2 cellular contexts compared by ENCODE assay signal in genomic region chr1:212479188-212479587, GRCh38.
A peak's percentile ranks its signal among the peaks of the same experiment; 100 is the strongest.
TF ChIP-seq lines count a peak whose summit lies in the region.

No MANE protein-coding gene starts in this region.

TF ChIP-seq in HEK293, 187 proteins besides CTCF, POLR2A, EP300 and RAD21:
- no peak for TF ChIP-seq ZNF654 (tag by site-specific recombination; IDR thresholded peaks at IDR 0.05; ENCODE audit: low read depth)
- no peak for TF ChIP-seq ZSCAN16 (tag by site-specific recombination; IDR thresholded peaks at IDR 0.05)
- no peak for TF ChIP-seq HOXD13 (CRISPR knock-in tag; IDR thresholded peaks at IDR 0.05; ENCODE audit: borderline replicate concordance)
- no peak for TF ChIP-seq ZFP3 (tag by site-specific recombination; IDR thresholded peaks at IDR 0.05; ENCODE audit: low read depth)
- TF ChIP-seq ZNF704 (tag by site-specific recombination; IDR thresholded peaks at IDR 0.05): no peak
- TF ChIP-seq ZNF394 (tag by site-specific recombination; IDR thresholded peaks at IDR 0.05; ENCODE audit: borderline replicate concordance): peak; percentile 62; the same call in 1 of the 2 replicates
- TF ChIP-seq ZNF449 (tag by site-specific recombination; IDR thresholded peaks at IDR 0.05): no peak

TF ChIP-seq in endothelial cell of umbilical vein, 7 proteins besides CTCF, POLR2A, EP300 and RAD21:
- TF ChIP-seq JUN (IDR thresholded peaks at IDR 0.05; ENCODE audit: borderline replicate concordance, insufficient read depth, insufficient read length, low read depth) (no peak), MAX (IDR thresholded peaks at IDR 0.05; ENCODE audit: insufficient read depth, insufficient read length) (no peak), EZH2 (IDR thresholded peaks at IDR 0.05; ENCODE audit: borderline replicate concordance, low read depth, low read length, severe bottlenecking) (no peak), GATA2 (IDR thresholded peaks at IDR 0.05; ENCODE audit: insufficient read depth, insufficient read length, low read depth, low read length) (no peak), MYC (IDR thresholded peaks at IDR 0.05; ENCODE audit: low read depth, low read length) (no peak), FOS (IDR thresholded peaks at IDR 0.05; ENCODE audit: borderline replicate concordance, insufficient read depth, low read length) (no peak), POLR2AphosphoS5 (IDR thresholded peaks at IDR 0.05; ENCODE audit: insufficient read depth, low read depth, low read length) (no peak)
TF ChIP-seq in endothelial cell of umbilical vein: peak in this region for 0.
